In genomic region chr16:69005641-69006355, GRCh38 we compare ENCODE assay signal across 21 cellular contexts.
"Had no signal": no experiment of that assay in that cellular context is flagged by ENCODE, and none has a peak within 500 bp of the region (broad histone marks: within the 10 kb centered on the region; RNA-seq: fewer than 3 reads in every experiment).

No MANE protein-coding gene starts in this region.

- H3K9me3 ChIP-seq: body of pancreas, tibial artery had no signal

- H3K27ac ChIP-seq: body of pancreas, cardiac muscle cell, left ventricle myocardium inferior, tibial artery, WERI-Rb-1 had no signal

- H3K4me3 ChIP-seq: body of pancreas, cardiac muscle cell, left ventricle myocardium inferior, tibial artery had no signal

- ATAC-seq: activated CD8-positive, alpha-beta T cell treated with anti-CD3 and anti-CD28 coated beads, Interleukin-2, amount 10 ng/mL, durations not matched to agents 7 days and 5 days; body of pancreas; natural killer cell; T-cell had no signal

- H3K36me3 Mint-ChIP-seq: natural killer cell had no signal

- H3K36me3 ChIP-seq: cardiac muscle cell, WERI-Rb-1 had no signal

- H3K27me3 Mint-ChIP-seq: activated naive CD4-positive, alpha-beta T cell treated with anti-CD3 and anti-CD28 coated beads, Interleukin-2, amount 50 U/mL, for 24 hours; progenitor cell of endocrine pancreas; stimulated activated naive CD8-positive, alpha-beta T cell treated with anti-CD3 and anti-CD28 coated beads, Interleukin-15, Interleukin-2, amounts not matched to agents 100 ng/mL and 50 ng/mL, for 24 hours; T-cell had no signal

- H3K4me3 Mint-ChIP-seq: activated CD8-positive, alpha-beta T cell treated with anti-CD3 and anti-CD28 coated beads, Interleukin-2, amount 10 ng/mL, durations not matched to agents 7 days and 5 days; activated naive CD4-positive, alpha-beta T cell treated with anti-CD3 and anti-CD28 coated beads, Interleukin-2, amount 50 U/mL, for 24 hours; immature natural killer cell; mesothelial cell of epicardium; natural killer cell; stimulated activated naive CD8-positive, alpha-beta T cell treated with anti-CD3 and anti-CD28 coated beads, Interleukin-15, Interleukin-2, amounts not matched to agents 100 ng/mL and 50 ng/mL, for 24 hours; T-cell had no signal

- H3K4me1 Mint-ChIP-seq: activated naive CD4-positive, alpha-beta T cell treated with anti-CD3 and anti-CD28 coated beads, Interleukin-2, amount 50 U/mL, for 24 hours; immature natural killer cell; mesothelial cell of epicardium; natural killer cell; T-cell had no signal

- H3K4me1 ChIP-seq: body of pancreas, left ventricle myocardium inferior, tibial artery had no signal

- H3K9me3 Mint-ChIP-seq: activated naive CD4-positive, alpha-beta T cell treated with anti-CD3 and anti-CD28 coated beads, Interleukin-2, amount 50 U/mL, for 24 hours had no signal

- H3K27ac Mint-ChIP-seq: activated CD8-positive, alpha-beta T cell treated with anti-CD3 and anti-CD28 coated beads, Interleukin-2, amount 10 ng/mL, durations not matched to agents 7 days and 5 days; activated naive CD4-positive, alpha-beta T cell treated with anti-CD3 and anti-CD28 coated beads, Interleukin-2, amount 50 U/mL, for 24 hours; immature natural killer cell; mesothelial cell of epicardium; natural killer cell; progenitor cell of endocrine pancreas; stimulated activated naive CD8-positive, alpha-beta T cell treated with anti-CD3 and anti-CD28 coated beads, Interleukin-15, Interleukin-2, amounts not matched to agents 100 ng/mL and 50 ng/mL, for 24 hours; T-cell had no signal

- H3K27me3 ChIP-seq: body of pancreas, cardiac muscle cell, tibial artery had no signal

- DNase-seq: activated CD4-positive, alpha-beta T cell treated with anti-CD3 and anti-CD28 coated beads for 1 hour; activated CD4-positive, alpha-beta T cell treated with anti-CD3 and anti-CD28 coated beads, Interleukin-2, amount 50 U/mL, for 1 hour; activated CD8-positive, alpha-beta T cell treated with anti-CD3 and anti-CD28 coated beads, Interleukin-2, amount 10 ng/mL, durations not matched to agents 7 days and 5 days; activated gamma-delta T cell treated with Interleukin-2 at 50 U/mL for 16 hours; activated T-cell treated with anti-CD3 and anti-CD28 coated beads, Interleukin-2, amount 50 U/mL, for 1 hour; anterior cingulate cortex; body of pancreas; dermis blood vessel endothelial cell; immature natural killer cell; left ventricle myocardium inferior; natural killer cell; stimulated activated CD4-positive, alpha-beta T cell treated with anti-CD3 and anti-CD28 coated beads, Interleukin-4, amount 100 ng/mL, for 1 hour; substantia nigra; T-cell; tibial artery; WERI-Rb-1 had no signal
